Comparison of ENCODE assay signal across 18 cellular contexts in the genomic region with DNA sequence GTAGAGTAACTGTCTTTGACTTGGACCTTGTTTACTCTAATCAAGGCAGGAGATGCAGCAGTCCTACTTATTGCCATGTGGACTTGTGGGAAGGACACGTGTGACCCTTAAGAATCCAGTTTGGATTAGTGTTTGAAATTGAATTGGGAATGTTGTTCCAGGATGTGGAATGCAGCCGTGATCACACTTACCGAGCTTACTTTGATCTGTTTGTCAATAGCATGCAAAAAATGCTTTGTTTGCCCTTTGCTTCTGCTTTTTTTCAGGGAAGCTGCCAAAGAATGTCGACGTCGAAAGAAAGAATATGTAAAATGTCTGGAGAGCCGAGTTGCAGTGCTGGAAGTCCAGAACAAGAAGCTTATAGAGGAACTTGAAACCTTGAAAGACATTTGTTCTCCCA.
DNase-seq lines count a peak whose midpoint lies in the region; ATAC-seq, FAIRE-seq and TF ChIP-seq lines count a peak whose summit lies in the region.
"Had no signal": no experiment of that assay in that cellular context is flagged by ENCODE, and none has a peak within 500 bp of the region (broad histone marks: within the 10 kb centered on the region; RNA-seq: fewer than 3 reads in every experiment).

No MANE protein-coding gene starts in this region.

- H3K4me3 Mint-ChIP-seq in T-helper 17 cell = no peak overlapping the region
- H3K4me3 Mint-ChIP-seq: activated naive CD8-positive, alpha-beta T cell treated with anti-CD3 and anti-CD28 coated beads, Interleukin-2, amount 50 U/mL, for 24 hours had no signal

- no peaks in the 10 kb centered on the region for H3K36me3 ChIP-seq in iPS-20b (ENCODE audit: insufficient read depth, low read depth, low read length)
- H3K36me3 ChIP-seq in parathyroid adenoma (ENCODE audit: control insufficient read depth, insufficient read depth, low read length) = no peaks in the 10 kb centered on the region
- H3K36me3 ChIP-seq: BE2C had no signal

- no peaks in the 10 kb centered on the region for H3K79me2 ChIP-seq in parathyroid adenoma

- H3K4me2 ChIP-seq in parathyroid adenoma (ENCODE audit: low read length) = no peak overlapping the region
- H3K4me2 ChIP-seq: PC-9 had no signal

- H3K27me3 ChIP-seq in iPS-20b (ENCODE audit: insufficient read depth, low read length) (no peaks in the 10 kb centered on the region), parathyroid adenoma (ENCODE audit: control insufficient read depth, insufficient read depth, low read length) (no peaks in the 10 kb centered on the region)
- H3K27me3 ChIP-seq: BE2C, left lung had no signal

- H3K4me3 ChIP-seq in iPS-20b (ENCODE audit: low read length) = no peak overlapping the region
- no peak overlapping the region for H3K4me3 ChIP-seq in parathyroid adenoma (ENCODE audit: low read depth, low read length)
- H3K4me3 ChIP-seq: left lung, PC-9 had no signal

- no peak for TF ChIP-seq CTCF in parathyroid adenoma (IDR thresholded peaks at IDR 0.05)

- H3K36me3 Mint-ChIP-seq in T-helper 17 cell (ENCODE audit: low read depth) = peaks cover 4% of the 10 kb centered on the region

- H2AFZ ChIP-seq in parathyroid adenoma = no peak overlapping the region
- H2AFZ ChIP-seq: PC-9 had no signal

- H3K27me3 Mint-ChIP-seq in T-helper 17 cell = no peaks in the 10 kb centered on the region
- H3K27me3 Mint-ChIP-seq: activated naive CD8-positive, alpha-beta T cell treated with anti-CD3 and anti-CD28 coated beads, Interleukin-2, amount 50 U/mL, for 24 hours had no signal

- ATAC-seq in T-helper 17 cell (no peak), HG03045 (IDR thresholded peaks at IDR 0.05; ENCODE audit: unreplicated experiment) (no peak)
- ATAC-seq: activated naive CD8-positive, alpha-beta T cell treated with anti-CD3 and anti-CD28 coated beads, Interleukin-2, amount 50 U/mL, for 24 hours; HCT116; left lung had no signal

- peaks cover 41% of the 10 kb centered on the region for H3K4me1 ChIP-seq in iPS-20b (ENCODE audit: insufficient read depth, low read length)
- H3K4me1 ChIP-seq in parathyroid adenoma = no peaks in the 10 kb centered on the region
- H3K4me1 ChIP-seq: BE2C had no signal

- H3K9me3 ChIP-seq in T-helper 17 cell (ENCODE audit: control insufficient read depth, low read length, poor library complexity, severe bottlenecking) (no peaks in the 10 kb centered on the region), iPS-20b (ENCODE audit: insufficient read depth, low read depth, low read length) (no peaks in the 10 kb centered on the region), parathyroid adenoma (ENCODE audit: control insufficient read depth, low read length) (no peaks in the 10 kb centered on the region)
- H3K9me3 ChIP-seq: BE2C, left lung had no signal

- no peak for TF ChIP-seq POLR2A in GM12892 (IDR thresholded peaks at IDR 0.05; ENCODE audit: low read depth, low read length)

- H3K9ac ChIP-seq in iPS-20b (ENCODE audit: low read depth, low read length) (peak overlapping the region; percentile 9; the same call in 1 of the 2 replicates), parathyroid adenoma (no peak overlapping the region)

- FAIRE-seq in GM12892 (lab: Jason Lieb, UNC) = no peak

- peak overlapping the region; percentile 53 for H3K27ac Mint-ChIP-seq in T-helper 17 cell
- H3K27ac Mint-ChIP-seq: activated naive CD8-positive, alpha-beta T cell treated with anti-CD3 and anti-CD28 coated beads, Interleukin-2, amount 50 U/mL, for 24 hours had no signal

- no peak overlapping the region for H3K27ac ChIP-seq in iPS-20b (ENCODE audit: low read length)
- H3K27ac ChIP-seq in parathyroid adenoma = peak overlapping the region; percentile 2
- H3K27ac ChIP-seq: PC-9 had no signal

- DNase-seq in DMS114 treated with DMSO at 0.1 percent for 48 hours (lab: John Stamatoyannopoulos, UW; ENCODE audit: unreplicated experiment) = peak; percentile 49
- no peak for DNase-seq in T-helper 17 cell
- no peak for DNase-seq in GM12892 (ENCODE audit: insufficient read length)
- DNase-seq in cortex of kidney (lab: John Stamatoyannopoulos, UW) = no peak
- DNase-seq: activated naive CD8-positive, alpha-beta T cell treated with anti-CD3 and anti-CD28 coated beads, Interleukin-2, amount 50 U/mL, for 24 hours; BE2C; DMS79 treated with DMSO at 0.1 percent for 48 hours; hippocampal formation; left lung; NCI-H1436 treated with DMSO at 0.1 percent for 48 hours; NCI-H510A treated with DMSO at 0.1 percent for 48 hours; occipital lobe; PC-9; SW 1271 had no signal

- peaks cover 23% of the 10 kb centered on the region for H3K4me1 Mint-ChIP-seq in T-helper 17 cell
